Comparison of ENCODE assay signal across 1 cellular context in the genomic region with DNA sequence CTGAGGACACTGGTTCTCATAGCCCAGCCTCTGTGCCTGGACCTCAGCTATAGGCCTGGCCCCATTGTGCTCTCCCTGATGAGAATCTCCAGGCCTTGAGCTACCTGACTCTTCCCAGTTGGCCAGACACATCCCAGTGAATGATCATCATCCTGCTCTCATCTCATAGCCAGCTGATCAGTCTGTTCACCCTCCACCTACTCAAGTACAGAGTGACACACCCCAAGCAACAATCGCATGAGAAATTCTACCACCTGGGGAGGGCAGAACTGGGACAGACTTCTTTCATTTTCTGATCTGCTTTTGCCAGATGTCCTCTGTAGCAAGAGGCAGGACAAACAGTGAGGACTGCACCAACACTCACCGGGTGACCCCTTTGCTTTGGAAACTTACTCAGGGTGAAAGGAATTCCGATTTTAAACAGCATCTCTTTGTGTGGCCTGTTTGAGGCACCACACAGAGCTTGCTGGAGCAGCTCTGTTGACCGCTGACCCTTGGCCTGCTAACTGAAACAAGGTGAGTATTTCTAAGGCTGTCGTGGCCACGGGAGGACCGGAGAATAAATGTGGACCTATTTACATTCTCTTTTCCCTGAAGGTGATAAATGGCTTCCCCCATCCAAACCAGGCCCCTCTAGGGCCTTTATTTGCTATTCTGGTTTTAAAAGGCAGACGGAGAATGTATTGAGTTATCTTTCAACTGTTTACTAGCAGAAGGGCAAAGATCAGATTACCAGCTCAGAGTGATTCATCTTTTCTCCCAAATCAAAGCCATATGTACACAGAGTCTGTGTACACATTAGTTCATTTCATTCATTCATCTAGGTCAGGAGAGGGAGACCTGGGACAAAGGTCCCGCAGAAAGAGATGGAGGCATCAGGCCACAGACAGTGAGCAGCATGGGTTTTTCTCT.
TF ChIP-seq lines count a peak whose summit lies in the region.

No MANE protein-coding gene starts in this region.

TF ChIP-seq in HepG2, 621 proteins besides CTCF, POLR2A, EP300 and RAD21 (continued from another document and continues in another):
- TF ChIP-seq ZNF276 (CRISPR knock-in tag; IDR thresholded peaks at IDR 0.05; ENCODE audit: low read depth) (peak; percentile 80; the same call in 1 of the 2 replicates), ASH2L (IDR thresholded peaks at IDR 0.05; ENCODE audit: insufficient read length, low read depth, low read length) (peak; percentile 91), ZNF703 (CRISPR knock-in tag; IDR thresholded peaks at IDR 0.05; ENCODE audit: borderline replicate concordance) (peak; percentile 93; the same call in 1 of the 2 replicates), ZNF740 (CRISPR knock-in tag; IDR thresholded peaks at IDR 0.05) (no peak), KLF15 (CRISPR knock-in tag; IDR thresholded peaks at IDR 0.05; ENCODE audit: borderline replicate concordance) (no peak), DRAP1 (CRISPR knock-in tag; IDR thresholded peaks at IDR 0.05) (peak; percentile 40), ONECUT2 (CRISPR knock-in tag; IDR thresholded peaks at IDR 0.05) (peak; percentile 74), DPF2 (CRISPR knock-in tag; IDR thresholded peaks at IDR 0.05; ENCODE audit: borderline replicate concordance, low read depth) (peak; percentile 98), TEF (CRISPR knock-in tag; IDR thresholded peaks at IDR 0.05) (no peak), U2AF2 (IDR thresholded peaks at IDR 0.05; ENCODE audit: low read depth, low read length) (peak; percentile 71; the same call in 1 of the 2 replicates), ZNF577 (CRISPR knock-in tag; IDR thresholded peaks at IDR 0.05; ENCODE audit: borderline replicate concordance, low read depth) (no peak), ZBTB25 (CRISPR knock-in tag; IDR thresholded peaks at IDR 0.05) (peak; percentile 80), RFX1 (IDR thresholded peaks at IDR 0.05) (no peak), KAT2B (IDR thresholded peaks at IDR 0.05; ENCODE audit: borderline replicate concordance, low read depth, low read length) (no peak), RFX5 (IDR thresholded peaks at IDR 0.05; ENCODE audit: low read depth, low read length) (no peak), ELF1 (CRISPR knock-in tag; IDR thresholded peaks at IDR 0.05) (peak; percentile 48), ZNF883 (CRISPR knock-in tag; IDR thresholded peaks at IDR 0.05; ENCODE audit: not compliant biosample characterization) (no peak), KDM1A (CRISPR knock-in tag; IDR thresholded peaks at IDR 0.05) (peak; percentile 80), ZMAT5 (CRISPR knock-in tag; IDR thresholded peaks at IDR 0.05; ENCODE audit: borderline replicate concordance, low read depth) (no peak), ZNF234 (CRISPR knock-in tag; conservative IDR thresholded peaks at IDR 0.05) (no peak), ZNF264 (CRISPR knock-in tag; IDR thresholded peaks at IDR 0.05) (peak; percentile 71), ZNF609 (CRISPR knock-in tag; IDR thresholded peaks at IDR 0.05; ENCODE audit: borderline replicate concordance) (peak; percentile 98), CERS6 (CRISPR knock-in tag; IDR thresholded peaks at IDR 0.05) (no peak), SNAPC2 (CRISPR knock-in tag; IDR thresholded peaks at IDR 0.05) (peak; percentile 59; the same call in 1 of the 2 replicates), NFKB2 (CRISPR knock-in tag; IDR thresholded peaks at IDR 0.05; ENCODE audit: borderline replicate concordance) (no peak), SNAI1 (CRISPR knock-in tag; IDR thresholded peaks at IDR 0.05; ENCODE audit: borderline replicate concordance) (peak; percentile 28; the same call in 1 of the 2 replicates), DDIT3 (CRISPR knock-in tag; IDR thresholded peaks at IDR 0.05) (no peak), HHEX (CRISPR knock-in tag; IDR thresholded peaks at IDR 0.05) (peak; percentile 85; the same call in 1 of the 2 replicates), SSRP1 (CRISPR knock-in tag; IDR thresholded peaks at IDR 0.05) (peak; percentile 83; the same call in 1 of the 2 replicates), MEF2D (CRISPR knock-in tag; IDR thresholded peaks at IDR 0.05) (peak; percentile 98)
- TF ChIP-seq, protein P1, sequence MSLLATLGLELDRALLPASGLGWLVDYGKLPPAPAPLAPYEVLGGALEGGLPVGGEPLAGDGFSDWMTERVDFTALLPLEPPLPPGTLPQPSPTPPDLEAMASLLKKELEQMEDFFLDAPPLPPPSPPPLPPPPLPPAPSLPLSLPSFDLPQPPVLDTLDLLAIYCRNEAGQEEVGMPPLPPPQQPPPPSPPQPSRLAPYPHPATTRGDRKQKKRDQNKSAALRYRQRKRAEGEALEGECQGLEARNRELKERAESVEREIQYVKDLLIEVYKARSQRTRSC (CRISPR knock-in tag; IDR thresholded peaks at IDR 0.05; ENCODE audit: low read depth) = 0 out of 2 replicates have a peak, but pooled peaks have one; percentile 81
- TF ChIP-seq, protein P2, sequence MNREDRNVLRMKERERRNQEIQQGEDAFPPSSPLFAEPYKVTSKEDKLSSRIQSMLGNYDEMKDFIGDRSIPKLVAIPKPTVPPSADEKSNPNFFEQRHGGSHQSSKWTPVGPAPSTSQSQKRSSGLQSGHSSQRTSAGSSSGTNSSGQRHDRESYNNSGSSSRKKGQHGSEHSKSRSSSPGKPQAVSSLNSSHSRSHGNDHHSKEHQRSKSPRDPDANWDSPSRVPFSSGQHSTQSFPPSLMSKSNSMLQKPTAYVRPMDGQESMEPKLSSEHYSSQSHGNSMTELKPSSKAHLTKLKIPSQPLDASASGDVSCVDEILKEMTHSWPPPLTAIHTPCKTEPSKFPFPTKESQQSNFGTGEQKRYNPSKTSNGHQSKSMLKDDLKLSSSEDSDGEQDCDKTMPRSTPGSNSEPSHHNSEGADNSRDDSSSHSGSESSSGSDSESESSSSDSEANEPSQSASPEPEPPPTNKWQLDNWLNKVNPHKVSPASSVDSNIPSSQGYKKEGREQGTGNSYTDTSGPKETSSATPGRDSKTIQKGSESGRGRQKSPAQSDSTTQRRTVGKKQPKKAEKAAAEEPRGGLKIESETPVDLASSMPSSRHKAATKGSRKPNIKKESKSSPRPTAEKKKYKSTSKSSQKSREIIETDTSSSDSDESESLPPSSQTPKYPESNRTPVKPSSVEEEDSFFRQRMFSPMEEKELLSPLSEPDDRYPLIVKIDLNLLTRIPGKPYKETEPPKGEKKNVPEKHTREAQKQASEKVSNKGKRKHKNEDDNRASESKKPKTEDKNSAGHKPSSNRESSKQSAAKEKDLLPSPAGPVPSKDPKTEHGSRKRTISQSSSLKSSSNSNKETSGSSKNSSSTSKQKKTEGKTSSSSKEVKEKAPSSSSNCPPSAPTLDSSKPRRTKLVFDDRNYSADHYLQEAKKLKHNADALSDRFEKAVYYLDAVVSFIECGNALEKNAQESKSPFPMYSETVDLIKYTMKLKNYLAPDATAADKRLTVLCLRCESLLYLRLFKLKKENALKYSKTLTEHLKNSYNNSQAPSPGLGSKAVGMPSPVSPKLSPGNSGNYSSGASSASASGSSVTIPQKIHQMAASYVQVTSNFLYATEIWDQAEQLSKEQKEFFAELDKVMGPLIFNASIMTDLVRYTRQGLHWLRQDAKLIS (CRISPR knock-in tag; IDR thresholded peaks at IDR 0.05) = peak; percentile 69; the same call in 1 of the 2 replicates
